Comparison of ENCODE assay signal across 1 cellular context in the genomic region with DNA sequence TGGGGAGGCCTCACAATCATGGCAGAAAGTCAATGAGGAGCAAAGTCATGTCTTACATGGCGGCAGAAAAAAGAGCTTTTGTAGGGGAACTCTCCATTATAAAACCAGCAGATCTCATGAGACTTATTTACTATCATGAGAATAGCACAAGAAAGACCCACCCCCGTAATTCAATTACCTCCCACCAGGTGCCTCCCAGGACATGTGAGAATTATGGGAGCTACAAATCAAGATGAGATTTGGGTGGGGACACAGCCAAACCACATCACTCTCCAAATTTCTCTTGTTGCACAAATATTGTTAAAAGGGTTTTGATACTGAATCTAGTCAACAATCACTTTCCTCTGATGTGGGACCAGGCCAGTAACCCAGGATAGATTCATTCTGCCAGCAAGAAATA.
TF ChIP-seq lines count a peak whose summit lies in the region.

No MANE protein-coding gene starts in this region.

TF ChIP-seq in GM23338, 12 proteins besides CTCF, POLR2A, EP300 and RAD21 (continued from another document):
- TF ChIP-seq REST (IDR thresholded peaks at IDR 0.05; ENCODE audit: unreplicated experiment) = no peak
- TF ChIP-seq ZNF114 (CRISPR knock-in tag; IDR thresholded peaks at IDR 0.05) = no peak
